In genomic region chr19:42092350-42092749, GRCh38 we compare ENCODE assay signal across 9 cellular contexts. TPM values are rescaled to one million over a fixed set of nuclear protein-coding genes. Genes with fewer than 3 reads are reported as not detected.
A peak's percentile ranks its signal among the peaks of the same experiment; 100 is the strongest.
DNase-seq lines count a peak whose midpoint lies in the region; ATAC-seq, FAIRE-seq and TF ChIP-seq lines count a peak whose summit lies in the region.
"Had no signal": no experiment of that assay in that cellular context is flagged by ENCODE, and none has a peak within 500 bp of the region (broad histone marks: within the 10 kb centered on the region; RNA-seq: fewer than 3 reads in every experiment).

No MANE protein-coding gene starts in this region.

- no peaks in the 10 kb centered on the region for H3K27me3 ChIP-seq in body of pancreas

- no peak overlapping the region for H3K4me3 ChIP-seq in body of pancreas

- no peaks in the 10 kb centered on the region for H3K36me3 ChIP-seq in body of pancreas (replicated peaks in 1 of 2; ENCODE audit: insufficient read depth in 1 of 2, low read depth in 2 of 2)

- TF ChIP-seq POLR2A in body of pancreas (IDR thresholded peaks at IDR 0.05): no peak

- peak in 5 of 7 experiments; percentile 11 to 29 (median 22) for TF ChIP-seq CTCF in body of pancreas (IDR thresholded peaks at IDR 0.05)

- H3K9me3 ChIP-seq in body of pancreas: no peaks in the 10 kb centered on the region

- ATAC-seq in body of pancreas (peak; percentile 27), HG02759 (IDR thresholded peaks at IDR 0.05; ENCODE audit: unreplicated experiment) (no peak)

- FAIRE-seq in frontal cortex (lab: Jason Lieb, UNC): no peak
- FAIRE-seq: islet of Langerhans had no signal

- 36 to 88% methylated on average over 2 to 5 of the region's 5 CpGs for WGBS in body of pancreas, 2 donors

- intact Hi-C loops in body of pancreas (cut with DNase I): no loop called here

- no peak overlapping the region for H3K27ac ChIP-seq in body of pancreas

- peak; percentile 75 for DNase-seq in COLO668 (lab: John Stamatoyannopoulos, UW; ENCODE audit: unreplicated experiment)
- peak; percentile 60 for DNase-seq in HuH-7 (ENCODE audit: low spot score)
- DNase-seq in SHP77 treated with DMSO at 0.1 percent for 48 hours (lab: John Stamatoyannopoulos, UW): peak; percentile 26
- DNase-seq in body of pancreas: peak in 2 of 4 donors; percentile 36 to 53
- peak; percentile 70 for DNase-seq in myocyte (ENCODE audit: low read depth)
- DNase-seq in hypothalamus (lab: John Stamatoyannopoulos, UW): no peak
- DNase-seq in frontal cortex (ENCODE audit: low spot score in 2 of 2): no peak

- H3K4me1 ChIP-seq in body of pancreas: peaks cover 2% of the 10 kb centered on the region

RNA-seq across cellular contexts. Expression of gene ZNF574, which starts 16.4 kb away (rescaled TPM):
- total RNA-seq in body of pancreas (10 to 100 TPM in 1 of 2 donors, 1 to 10 TPM in 1; 8.6 to 14.2 TPM), myocyte (18.6 and 20.1 TPM in 2 replicates), frontal cortex (13.5 TPM)
- 10.7 TPM for polyA plus RNA-seq in myocyte (2012)

RNA-seq across cellular contexts. Expression of gene GRIK5, which starts 22.3 kb away (rescaled TPM):
- total RNA-seq in body of pancreas (1 to 10 TPM; 2.1 to 5.9 TPM), myocyte (0.13 TPM in 1 of 2 replicates, not detected in the other), frontal cortex (13.9 TPM)
- polyA plus RNA-seq in myocyte (2012): 0.20 TPM

RNA-seq across cellular contexts. Expression of gene POU2F2, which starts 39.9 kb away (rescaled TPM):
- total RNA-seq in body of pancreas (1 to 10 TPM in 1 of 2 donors, under 1 TPM in 1; under 0.01 to 1.6 TPM), myocyte (0.03 TPM in 1 of 2 replicates, not detected in the other), frontal cortex (2.9 TPM)
- 0.18 TPM for polyA plus RNA-seq in myocyte (2012)

Comparison
In these comparisons a context has a peak if more than half of its experiments do, and no peak if none do; other contexts are left out.
1. DNase-seq: peak in COLO668 (single experiment), HuH-7 (single experiment), SHP77 treated with DMSO at 0.1 percent for 48 hours (single experiment) and myocyte (single experiment); none in hypothalamus (0 of 51) and frontal cortex (0 of 2).